ENCODE assay signal across 17 cellular contexts in genomic region chr13:24612726-24613125, GRCh38.
DNase-seq lines count a peak whose midpoint lies in the region; ATAC-seq lines count a peak whose summit lies in the region.
"Had no signal": no experiment of that assay in that cellular context is flagged by ENCODE, and none has a peak within 500 bp of the region (broad histone marks: within the 10 kb centered on the region; RNA-seq: fewer than 3 reads in every experiment).

No MANE protein-coding gene starts in this region.

- H3K9me3 ChIP-seq in CD8-positive, alpha-beta memory T cell (ENCODE audit: low read length): no peaks in the 10 kb centered on the region
- H3K9me3 ChIP-seq: A549, BE2C, BLaER1, Caco-2 had no signal

- H3K27ac ChIP-seq in CD8-positive, alpha-beta memory T cell (ENCODE audit: low read depth, low read length): no peak overlapping the region
- H3K27ac ChIP-seq: 22Rv1, A549, BLaER1 had no signal

- ATAC-seq in activated CD8-positive, alpha-beta memory T cell treated with anti-CD3 and anti-CD28 coated beads, Interleukin-2, amount 10 ng/mL, durations not matched to agents 7 days and 5 days: no peak
- ATAC-seq: A549 had no signal

- POLR2A ChIA-PET in CD8-positive, alpha-beta memory T cell (lab: Charles Lee): interaction anchor here (0.5 kb wide), 1 partner anchor 36 kb away, joined by 3 read pairs; no protein-coding TSS in a partner anchor

- no peak overlapping the region for H3K4me3 ChIP-seq in CD8-positive, alpha-beta memory T cell (ENCODE audit: low read length)
- H3K4me3 ChIP-seq: A549, BLaER1 had no signal

- H3K27ac Mint-ChIP-seq in activated CD8-positive, alpha-beta memory T cell treated with anti-CD3 and anti-CD28 coated beads, Interleukin-2, amount 10 ng/mL, durations not matched to agents 7 days and 5 days: no peak overlapping the region
- H3K27ac Mint-ChIP-seq in CD8-positive, alpha-beta memory T cell: peak overlapping the region in 2 of 8 donors; percentile 47 to 75
- H3K27ac Mint-ChIP-seq: CD4-positive, alpha-beta memory T cell had no signal

- no peaks in the 10 kb centered on the region for H3K27me3 Mint-ChIP-seq in activated CD8-positive, alpha-beta memory T cell treated with anti-CD3 and anti-CD28 coated beads, Interleukin-2, amount 10 ng/mL, durations not matched to agents 7 days and 5 days
- no peaks in the 10 kb centered on the region for H3K27me3 Mint-ChIP-seq in CD8-positive, alpha-beta memory T cell
- H3K27me3 Mint-ChIP-seq: CD4-positive, alpha-beta memory T cell; CD4-positive, CD25-positive, alpha-beta regulatory T cell had no signal

- H3K27me3 ChIP-seq in CD8-positive, alpha-beta memory T cell (ENCODE audit: insufficient read depth, low read length, poor library complexity, severe bottlenecking): no peaks in the 10 kb centered on the region
- H3K27me3 ChIP-seq: BLaER1 had no signal

- no peaks in the 10 kb centered on the region for H3K36me3 ChIP-seq in CD8-positive, alpha-beta memory T cell (ENCODE audit: insufficient read depth, low read length)
- H3K36me3 ChIP-seq: BE2C, BLaER1 had no signal

- H3K36me3 Mint-ChIP-seq in activated CD8-positive, alpha-beta memory T cell treated with anti-CD3 and anti-CD28 coated beads, Interleukin-2, amount 10 ng/mL, durations not matched to agents 7 days and 5 days: no peaks in the 10 kb centered on the region
- H3K36me3 Mint-ChIP-seq in CD8-positive, alpha-beta memory T cell: no peaks in the 10 kb centered on the region
- H3K36me3 Mint-ChIP-seq: CD14-positive monocyte; CD4-positive, alpha-beta memory T cell; CD4-positive, CD25-positive, alpha-beta regulatory T cell had no signal

- H3K9me3 Mint-ChIP-seq in activated CD8-positive, alpha-beta memory T cell treated with anti-CD3 and anti-CD28 coated beads, Interleukin-2, amount 10 ng/mL, durations not matched to agents 7 days and 5 days (ENCODE audit: low read depth): no peaks in the 10 kb centered on the region
- H3K9me3 Mint-ChIP-seq in CD8-positive, alpha-beta memory T cell: no peaks in the 10 kb centered on the region
- H3K9me3 Mint-ChIP-seq: CD14-positive monocyte; CD4-positive, alpha-beta memory T cell; CD4-positive, CD25-positive, alpha-beta regulatory T cell had no signal

- H3K4me1 ChIP-seq in CD8-positive, alpha-beta memory T cell (ENCODE audit: insufficient read depth, low read length): peaks cover 8% of the 10 kb centered on the region
- H3K4me1 ChIP-seq: A549, BE2C had no signal

- DNase-seq in activated CD8-positive, alpha-beta memory T cell treated with anti-CD3 and anti-CD28 coated beads for 24 hours: peak; percentile 52
- DNase-seq in activated CD8-positive, alpha-beta memory T cell treated with anti-CD3 and anti-CD28 coated beads, Interleukin-2, amount 10 ng/mL, durations not matched to agents 7 days and 5 days: no peak
- peak; percentile 28 for DNase-seq in islet precursor cell
- no peak for DNase-seq in AML-193 (lab: John Stamatoyannopoulos, UW)
- no peak for DNase-seq in CD8-positive, alpha-beta memory T cell
- DNase-seq: BE2C; C1 segment of cervical spinal cord; Caco-2; Calu3; CD4-positive, alpha-beta memory T cell; CD4-positive, CD25-positive, alpha-beta regulatory T cell; DMS79 treated with DMSO at 0.1 percent for 48 hours; GF-D8 had no signal

- CTCF ChIA-PET in activated CD8-positive, alpha-beta memory T cell treated with anti-CD3 and anti-CD28 coated beads, Interleukin-2, amount 10 ng/mL, durations not matched to agents 7 days and 5 days (lab: Charles Lee): no interaction called here
- CTCF ChIA-PET in CD8-positive, alpha-beta memory T cell (lab: Charles Lee): interaction anchor here (1.2 to 1.4 kb wide), 2 partner anchors 14 to 115 kb away, joined by 3 to 4 read pairs; no protein-coding TSS in a partner anchor

- no peak overlapping the region for H3K4me3 Mint-ChIP-seq in activated CD8-positive, alpha-beta memory T cell treated with anti-CD3 and anti-CD28 coated beads, Interleukin-2, amount 10 ng/mL, durations not matched to agents 7 days and 5 days
- H3K4me3 Mint-ChIP-seq in CD8-positive, alpha-beta memory T cell: no peak overlapping the region
- H3K4me3 Mint-ChIP-seq: CD14-positive monocyte; CD4-positive, alpha-beta memory T cell; CD4-positive, CD25-positive, alpha-beta regulatory T cell had no signal

- H3K4me1 Mint-ChIP-seq in activated CD8-positive, alpha-beta memory T cell treated with anti-CD3 and anti-CD28 coated beads, Interleukin-2, amount 10 ng/mL, durations not matched to agents 7 days and 5 days: peaks cover 46% of the 10 kb centered on the region
- H3K4me1 Mint-ChIP-seq in CD8-positive, alpha-beta memory T cell: peaks cover 22 to 43% (median 29%) of the 10 kb centered on the region in 3 donors
- H3K4me1 Mint-ChIP-seq: CD14-positive monocyte had no signal

Comparison
In these comparisons a context has a peak if more than half of its experiments do, and no peak if none do; other contexts are left out.
1. DNase-seq: peak in activated CD8-positive, alpha-beta memory T cell treated with anti-CD3 and anti-CD28 coated beads for 24 hours (single experiment) and islet precursor cell (single experiment); none in activated CD8-positive, alpha-beta memory T cell treated with anti-CD3 and anti-CD28 coated beads, Interleukin-2, amount 10 ng/mL, durations not matched to agents 7 days and 5 days (single experiment), AML-193 (0 of 2) and CD8-positive, alpha-beta memory T cell (0 of 5).